ENCODE assay signal across 8 cellular contexts in genomic region chr3:112564247-112564974, GRCh38. TPM values are rescaled to one million over a fixed set of nuclear protein-coding genes. Genes with fewer than 3 reads are reported as not detected.
DNase-seq lines count a peak whose midpoint lies in the region; ATAC-seq and TF ChIP-seq lines count a peak whose summit lies in the region.
"Not testable (repeated sequence)": the region's sequence is repeated elsewhere in the genome, so short reads cannot be mapped to it uniquely, and the experiment has no call there.

No MANE protein-coding gene starts in this region.

- not testable (repeated sequence) for H3K23ac ChIP-seq in trophoblast cell (ENCODE audit: low read length)

- 68 to 73% methylated on average over 13 of the region's 15 CpGs for WGBS in lung, 2 donors
- no CpG with 5 or more reads among the region's 15 CpGs for WGBS in trophoblast cell (ENCODE audit: extremely low coverage, insufficient coverage, insufficient read length)

- not testable (repeated sequence) for H3K9me3 ChIP-seq in CD4-positive, CD25-positive, alpha-beta regulatory T cell (ENCODE audit: control insufficient read depth in 2 of 2, low read length in 2 of 2); HUES48 (ENCODE audit: control insufficient read depth, insufficient read depth, low read length); NT2/D1 (ENCODE audit: insufficient read depth, low read length); lung (ENCODE audit: control insufficient read depth in 2 of 2, insufficient read depth in 1 of 2, low read length in 1 of 2); trophoblast cell (ENCODE audit: insufficient read depth, low read depth, low read length)

- peak; percentile 20 for TF ChIP-seq CTCF in foreskin keratinocyte (conservative IDR thresholded peaks at IDR 0.05)
- not testable (repeated sequence) for TF ChIP-seq CTCF in lung (IDR thresholded peaks at IDR 0.05; ENCODE audit: control extremely low read depth, extremely low read depth)

- H2BK5ac ChIP-seq in trophoblast cell (ENCODE audit: low read depth, low read length, poor library complexity), result not testable (repeated sequence)

- not testable (repeated sequence) for H2BK12ac ChIP-seq in trophoblast cell (ENCODE audit: low read length)

- H4K12ac ChIP-seq in trophoblast cell (ENCODE audit: low read depth, low read length), result not testable (repeated sequence)

- H2AFZ ChIP-seq in trophoblast cell (ENCODE audit: insufficient read depth, low read length, poor library complexity), result not testable (repeated sequence)

- H3K4me3 ChIP-seq in CD4-positive, CD25-positive, alpha-beta regulatory T cell (ENCODE audit: low read depth, low read length); NT2/D1 (ENCODE audit: insufficient read length, low read depth); lung; trophoblast cell (ENCODE audit: low read depth, low read length): not testable (repeated sequence)
- H3K4me3 ChIP-seq in HUES48 (ENCODE audit: low read depth, low read length), result peak overlapping the region; percentile 99

- not testable (repeated sequence) for H3K14ac ChIP-seq in trophoblast cell (ENCODE audit: low read length)

- not testable (repeated sequence) for H3K18ac ChIP-seq in trophoblast cell (ENCODE audit: low read length)

- peak overlapping the region in 1 of 3 donors; percentile 20 for H3K27ac Mint-ChIP-seq in CD4-positive, CD25-positive, alpha-beta regulatory T cell
- peak overlapping the region; percentile 56 for H3K27ac Mint-ChIP-seq in activated naive CD4-positive, alpha-beta T cell treated with anti-CD3 and anti-CD28 coated beads, Interleukin-2, amount 50 U/mL, for 24 hours

- not testable (repeated sequence) for ATAC-seq in CD4-positive, CD25-positive, alpha-beta regulatory T cell (ENCODE audit: low read depth in 2 of 2); foreskin keratinocyte; lung (ENCODE audit: insufficient read depth, low FRiP score)

- H3K79me1 ChIP-seq in trophoblast cell (ENCODE audit: low read length), result peaks cover 11% of the 10 kb centered on the region

- H3K9ac ChIP-seq in HUES48 (ENCODE audit: low read depth, low read length), result peak overlapping the region; percentile 51
- not testable (repeated sequence) for H3K9ac ChIP-seq in NT2/D1 (ENCODE audit: insufficient read length, low read depth); trophoblast cell (ENCODE audit: low read length)

- peaks cover 12% of the 10 kb centered on the region for H3K36me3 Mint-ChIP-seq in CD4-positive, CD25-positive, alpha-beta regulatory T cell
- H3K36me3 Mint-ChIP-seq in activated naive CD4-positive, alpha-beta T cell treated with anti-CD3 and anti-CD28 coated beads, Interleukin-2, amount 50 U/mL, for 24 hours, result peaks cover 14% of the 10 kb centered on the region

- not testable (repeated sequence) for H3K9me3 Mint-ChIP-seq in CD4-positive, CD25-positive, alpha-beta regulatory T cell; activated naive CD4-positive, alpha-beta T cell treated with anti-CD3 and anti-CD28 coated beads, Interleukin-2, amount 50 U/mL, for 24 hours

- H2BK120ac ChIP-seq in trophoblast cell (ENCODE audit: insufficient read depth, low read length, poor library complexity), result peak overlapping the region; percentile 30

- H3K4me1 Mint-ChIP-seq in CD4-positive, CD25-positive, alpha-beta regulatory T cell, result peaks cover 33 to 57% (median 48%) of the 10 kb centered on the region in 4 donors
- peaks cover 69% of the 10 kb centered on the region for H3K4me1 Mint-ChIP-seq in activated naive CD4-positive, alpha-beta T cell treated with anti-CD3 and anti-CD28 coated beads, Interleukin-2, amount 50 U/mL, for 24 hours

- peak overlapping the region in 3 of 4 donors; percentile 1 to 97 (median 10) for H3K4me3 Mint-ChIP-seq in CD4-positive, CD25-positive, alpha-beta regulatory T cell
- peak overlapping the region; percentile 35 for H3K4me3 Mint-ChIP-seq in activated naive CD4-positive, alpha-beta T cell treated with anti-CD3 and anti-CD28 coated beads, Interleukin-2, amount 50 U/mL, for 24 hours

- DNase-seq in CD4-positive, CD25-positive, alpha-beta regulatory T cell; foreskin keratinocyte: not testable (repeated sequence)
- DNase-seq in NCI-H2107 treated with DMSO at 0.1 percent for 48 hours (lab: John Stamatoyannopoulos, UW; ENCODE audit: unreplicated experiment) (peak; percentile 22), NT2/D1 (ENCODE audit: low read depth, low spot score) (peak; percentile 54), lung (ENCODE audit: low spot score) (peak; percentile 59), trophoblast cell (peak; percentile 34 to 57)

- not testable (repeated sequence) for H3K4ac ChIP-seq in trophoblast cell (ENCODE audit: low read depth, low read length)

- not testable (repeated sequence) for H4K91ac ChIP-seq in trophoblast cell (ENCODE audit: low read depth, low read length)

- H3K27ac ChIP-seq in CD4-positive, CD25-positive, alpha-beta regulatory T cell (ENCODE audit: insufficient read depth, low read length, poor library complexity, severe bottlenecking); foreskin keratinocyte; lung (ENCODE audit: low read depth in 1 of 2, low read length in 1 of 2); trophoblast cell (ENCODE audit: low read depth, low read length): not testable (repeated sequence)
- H3K27ac ChIP-seq in HUES48 (ENCODE audit: low read depth, low read length), result peak overlapping the region; percentile 61

- peaks cover 11% of the 10 kb centered on the region for H3K36me3 ChIP-seq in CD4-positive, CD25-positive, alpha-beta regulatory T cell (ENCODE audit: control insufficient read depth, insufficient read depth, low read length)
- H3K36me3 ChIP-seq in HUES48 (ENCODE audit: control insufficient read depth, insufficient read depth, low read length), result peaks cover 31% of the 10 kb centered on the region
- peaks cover 17% of the 10 kb centered on the region for H3K36me3 ChIP-seq in NT2/D1 (ENCODE audit: insufficient read depth, insufficient read length, low read length)
- H3K36me3 ChIP-seq in lung (ENCODE audit: control insufficient read depth in 2 of 2, insufficient read depth in 2 of 2, low read length in 2 of 2); trophoblast cell (ENCODE audit: control insufficient read depth in 1 of 2, insufficient read depth in 2 of 2, low read length in 2 of 2): not testable (repeated sequence)

- peaks cover 26% of the 10 kb centered on the region for H3K4me1 ChIP-seq in CD4-positive, CD25-positive, alpha-beta regulatory T cell (ENCODE audit: control insufficient read depth, insufficient read depth, low read length, poor library complexity, severe bottlenecking)
- H3K4me1 ChIP-seq in HUES48 (ENCODE audit: control insufficient read depth, insufficient read depth, low read length), result peaks cover 31% of the 10 kb centered on the region
- not testable (repeated sequence) for H3K4me1 ChIP-seq in NT2/D1 (ENCODE audit: insufficient read depth, insufficient read length); foreskin keratinocyte; lung (ENCODE audit: control insufficient read depth in 2 of 2, insufficient read depth in 2 of 2, low read length in 2 of 2); trophoblast cell (ENCODE audit: control insufficient read depth in 1 of 2, insufficient read depth in 2 of 2, low read length in 2 of 2)

- not testable (repeated sequence) for H3K4me2 ChIP-seq in trophoblast cell (ENCODE audit: low read length)

- not testable (repeated sequence) for H2AK5ac ChIP-seq in trophoblast cell (ENCODE audit: low read length)

- H3K79me2 ChIP-seq in trophoblast cell (ENCODE audit: control insufficient read depth, insufficient read depth, low read length, poor library complexity), result not testable (repeated sequence)

- not testable (repeated sequence) for H3K27me3 Mint-ChIP-seq in CD4-positive, CD25-positive, alpha-beta regulatory T cell; activated naive CD4-positive, alpha-beta T cell treated with anti-CD3 and anti-CD28 coated beads, Interleukin-2, amount 50 U/mL, for 24 hours

- not testable (repeated sequence) for H3K27me3 ChIP-seq in CD4-positive, CD25-positive, alpha-beta regulatory T cell (ENCODE audit: control insufficient read depth, insufficient read depth, low read length); HUES48 (ENCODE audit: control insufficient read depth, insufficient read depth, low read length); NT2/D1 (ENCODE audit: insufficient read depth, insufficient read length); foreskin keratinocyte; lung (ENCODE audit: control insufficient read depth, insufficient read depth); trophoblast cell (ENCODE audit: insufficient read depth, low read length)

- not testable (repeated sequence) for H4K8ac ChIP-seq in trophoblast cell (ENCODE audit: low read depth, low read length)

RNA-seq across cellular contexts. Expression of gene SLC35A5, which starts 2.6 kb away (rescaled TPM):
- 9.7 TPM for total RNA-seq in CD4-positive, CD25-positive, alpha-beta regulatory T cell
- 10 to 100 TPM; 21.1 to 27.0 (median 25.6) TPM for polyA plus RNA-seq in CD4-positive, CD25-positive, alpha-beta regulatory T cell
- total RNA-seq in foreskin keratinocyte (21.2 and 23.5 TPM in 2 replicates), lung (10 to 100 TPM; 33.3 to 63.3 TPM)
- polyA plus RNA-seq in foreskin keratinocyte (7.8 and 10.9 TPM in 2 replicates), lung (10 to 100 TPM; 11.1 to 16.9 TPM)
- 19.8 and 20.6 TPM in 2 replicates for polyA plus RNA-seq in trophoblast cell (2013)

RNA-seq across cellular contexts. Expression of gene ATG3, which starts 2.6 kb away (rescaled TPM):
- total RNA-seq in CD4-positive, CD25-positive, alpha-beta regulatory T cell, result 52.4 TPM
- 100 to 1,000 TPM in 1 of 4 donors, 10 to 100 TPM in 3; 84.5 to 123 (median 92.9) TPM for polyA plus RNA-seq in CD4-positive, CD25-positive, alpha-beta regulatory T cell
- 55.4 and 60.6 TPM in 2 replicates for total RNA-seq in foreskin keratinocyte
- 47.4 and 58.0 TPM in 2 replicates for polyA plus RNA-seq in foreskin keratinocyte
- 10 to 100 TPM; 43.3 to 54.9 TPM for total RNA-seq in lung
- 10 to 100 TPM; 29.4 to 80.9 TPM for polyA plus RNA-seq in lung
- 40.4 and 41.2 TPM in 2 replicates for polyA plus RNA-seq in trophoblast cell (2013)
